ENCODE assay signal across 8 cellular contexts in genomic region chr4:186946682-186947294, GRCh38.
A peak's percentile ranks its signal among the peaks of the same experiment; 100 is the strongest.
DNase-seq lines count a peak whose midpoint lies in the region; TF ChIP-seq lines count a peak whose summit lies in the region.
"Had no signal": no experiment of that assay in that cellular context is flagged by ENCODE, and none has a peak within 500 bp of the region (broad histone marks: within the 10 kb centered on the region; RNA-seq: fewer than 3 reads in every experiment).

No MANE protein-coding gene starts in this region.

- H3K4me3 ChIP-seq in H7 (ENCODE audit: insufficient read depth, low read depth, low read length) (no peak overlapping the region), epithelial cell of esophagus (ENCODE audit: low read length) (no peak overlapping the region)

- DNase-seq in H7: peak; percentile 71
- DNase-seq in NCI-H748 (lab: John Stamatoyannopoulos, UW; ENCODE audit: unreplicated experiment): peak; percentile 77
- DNase-seq in epithelial cell of esophagus (ENCODE audit: low read depth): peak; percentile 69
- DNase-seq in renal cortical epithelial cell (ENCODE audit: low read depth): peak; percentile 29
- DNase-seq in OCI-M1 (lab: John Stamatoyannopoulos, UW): no peak
- DNase-seq in NCI-H1694 (lab: John Stamatoyannopoulos, UW): no peak
- DNase-seq in GDM1 (lab: John Stamatoyannopoulos, UW): no peak
- DNase-seq: NCI-H446 treated with DMSO at 0.1 percent for 48 hours had no signal

- TF ChIP-seq CTCF in epithelial cell of esophagus (IDR thresholded peaks at IDR 0.05; ENCODE audit: insufficient read depth, low read depth, low read length, missing control alignments): peak; percentile 31

- no peaks in the 10 kb centered on the region for H3K36me3 ChIP-seq in H7 (replicated peaks; ENCODE audit: control insufficient read depth, insufficient read depth, low read length)

- no peaks in the 10 kb centered on the region for H3K27me3 ChIP-seq in H7 (ENCODE audit: control insufficient read depth, insufficient read depth, low read length)

Comparison
In these comparisons a context has a peak if more than half of its experiments do, and no peak if none do; other contexts are left out.
1. DNase-seq: peak in H7 (single experiment), NCI-H748 (single experiment), epithelial cell of esophagus (single experiment) and renal cortical epithelial cell (single experiment); none in OCI-M1 (single experiment), NCI-H1694 (single experiment) and GDM1 (single experiment).